Comparison of ENCODE assay signal across 15 cellular contexts in genomic region chr14:62213516-62213915, GRCh38.
A peak's percentile ranks its signal among the peaks of the same experiment; 100 is the strongest.
DNase-seq lines count a peak whose midpoint lies in the region; ATAC-seq and TF ChIP-seq lines count a peak whose summit lies in the region.
"Had no signal": no experiment of that assay in that cellular context is flagged by ENCODE, and none has a peak within 500 bp of the region (broad histone marks: within the 10 kb centered on the region; RNA-seq: fewer than 3 reads in every experiment).

No MANE protein-coding gene starts in this region.

- no peak overlapping the region for H3K4me2 ChIP-seq in fibroblast of lung (ENCODE audit: extremely low read depth, insufficient read depth, low read length)

- H3K27me3 ChIP-seq in fibroblast of lung (ENCODE audit: control insufficient read depth, insufficient read depth, low read length), result no peaks in the 10 kb centered on the region

- H3K4me1 ChIP-seq in fibroblast of lung (ENCODE audit: control insufficient read depth, extremely low read depth, insufficient read depth, low read length), result no peaks in the 10 kb centered on the region

- DNase-seq in GM12865 (ENCODE audit: low read depth) (peak; percentile 6), NCI-H510A treated with DMSO at 0.1 percent for 48 hours (lab: John Stamatoyannopoulos, UW) (peak; percentile 13), fibroblast of lung (ENCODE audit: low read depth in 2 of 2) (peak; percentile 84 to 90), sciatic nerve (ENCODE audit: low spot score) (no peak), RKO (ENCODE audit: low spot score) (no peak)
- DNase-seq in effector CD4-positive, alpha-beta T cell, result no peak
- no peak for DNase-seq in activated naive CD4-positive, alpha-beta T cell treated with Interleukin-2 at 50 U/mL for 16 hours
- DNase-seq: activated CD4-positive, alpha-beta memory T cell treated with anti-CD3 and anti-CD28 coated beads for 36 hours; activated gamma-delta T cell; erythroblast; NCI-H774; nucleus accumbens; T1000 had no signal

- no peak overlapping the region for H3K27ac ChIP-seq in fibroblast of lung (ENCODE audit: insufficient read depth, low read length)
- H3K27ac ChIP-seq: skin epidermis had no signal

- H3K9ac ChIP-seq in fibroblast of lung (ENCODE audit: insufficient read depth, low read length), result no peak overlapping the region

- no peaks in the 10 kb centered on the region for H3K36me3 ChIP-seq in fibroblast of lung (ENCODE audit: control insufficient read depth, insufficient read depth, low read length)

- TF ChIP-seq CTCF in GM12865 (IDR thresholded peaks at IDR 0.05; ENCODE audit: insufficient read depth, low read depth, low read length, missing control alignments) (no peak), fibroblast of lung (conservative IDR thresholded peaks at IDR 0.05 in 1 of 2, IDR thresholded peaks at IDR 0.05 in 1 of 2; ENCODE audit: low read depth in 1 of 2, low read length in 2 of 2) (no peak)

- no peaks in the 10 kb centered on the region for H3K9me3 ChIP-seq in fibroblast of lung (ENCODE audit: control insufficient read depth, insufficient read depth, low read depth, low read length)

- H3K79me2 ChIP-seq in fibroblast of lung (ENCODE audit: control insufficient read depth, insufficient read depth, low read length), result no peaks in the 10 kb centered on the region

- no peaks in the 10 kb centered on the region for H4K20me1 ChIP-seq in fibroblast of lung (ENCODE audit: control insufficient read depth, extremely low read depth, insufficient read depth, low read length)

- ATAC-seq in HG03565 (IDR thresholded peaks at IDR 0.05; ENCODE audit: unreplicated experiment), result peak; percentile 77
- no peak for ATAC-seq in sciatic nerve

- intact Hi-C loops in sciatic nerve (cut with DNase I), result no loop called here

- no peak overlapping the region for H2AFZ ChIP-seq in fibroblast of lung (ENCODE audit: low read length)

- no peak overlapping the region for H3K4me3 ChIP-seq in GM12865 (ENCODE audit: low read depth, low read length)
- H3K4me3 ChIP-seq in fibroblast of lung (replicated peaks in 1 of 4; ENCODE audit: control extremely low read depth in 1 of 4, insufficient read depth in 1 of 4, low read depth in 3 of 4, low read length in 4 of 4), result no peak overlapping the region
- H3K4me3 ChIP-seq: skin epidermis had no signal

Comparison
In these comparisons a context has a peak if more than half of its experiments do, and no peak if none do; other contexts are left out.
1. DNase-seq: peak in GM12865 (single experiment), NCI-H510A treated with DMSO at 0.1 percent for 48 hours (single experiment) and fibroblast of lung (2 of 2); none in sciatic nerve (single experiment), RKO (single experiment), effector CD4-positive, alpha-beta T cell (single experiment) and activated naive CD4-positive, alpha-beta T cell treated with Interleukin-2 at 50 U/mL for 16 hours (single experiment).